ENCODE assay signal across 19 cellular contexts in genomic region chr14:96285667-96286066, GRCh38. TPM values are rescaled to one million over a fixed set of nuclear protein-coding genes. Genes with fewer than 3 reads are reported as not detected.
DNase-seq lines count a peak whose midpoint lies in the region; ATAC-seq and TF ChIP-seq lines count a peak whose summit lies in the region.
"Had no signal": no experiment of that assay in that cellular context is flagged by ENCODE, and none has a peak within 500 bp of the region (broad histone marks: within the 10 kb centered on the region; RNA-seq: fewer than 3 reads in every experiment).

No MANE protein-coding gene starts in this region.

- H3K4ac ChIP-seq in IMR-90 (ENCODE audit: low read depth, low read length), result peak overlapping the region; percentile 51; the same call in 1 of the 2 replicates

- H3K4me3 ChIP-seq in IMR-90 (ENCODE audit: insufficient read depth, low read depth, low read length) (peak overlapping the region; percentile 20; the same call in 1 of the 2 replicates), endodermal cell (ENCODE audit: low read length) (no peak overlapping the region), mesodermal cell (ENCODE audit: extremely low read depth, insufficient read depth, low read length, poor library complexity, severe bottlenecking) (no peak overlapping the region), stomach smooth muscle (ENCODE audit: low read length in 2 of 2) (peak overlapping the region in 1 of 2 donors; percentile 60)
- H3K4me3 ChIP-seq: left lung, PC-9, suprapubic skin had no signal

- no peak overlapping the region for H4K5ac ChIP-seq in IMR-90 (ENCODE audit: low read depth, low read length)

- 0 out of 2 replicates have a peak overlapping the region, but pooled peaks have one; percentile 10 for H2BK20ac ChIP-seq in IMR-90 (ENCODE audit: low read depth, low read length)

- peak overlapping the region; percentile 12 for H2AK9ac ChIP-seq in IMR-90 (replicated peaks; ENCODE audit: low read depth, low read length, poor library complexity)

- peak overlapping the region; percentile 2 for H3K9ac ChIP-seq in IMR-90 (ENCODE audit: low read depth, low read length)
- no peak overlapping the region for H3K9ac ChIP-seq in endodermal cell (ENCODE audit: extremely low read depth, low read length, poor library complexity, severe bottlenecking)
- peak overlapping the region; percentile 37 to 44 for H3K9ac ChIP-seq in stomach smooth muscle (ENCODE audit: low read length in 2 of 2)

- no peak overlapping the region for H3K18ac ChIP-seq in IMR-90 (ENCODE audit: low read depth, low read length)

- peaks cover 5% of the 10 kb centered on the region for H3K4me1 ChIP-seq in IMR-90 (ENCODE audit: control insufficient read depth, insufficient read depth, low read length)
- H3K4me1 ChIP-seq in endodermal cell (ENCODE audit: control insufficient read depth, insufficient read depth, low read length), result no peaks in the 10 kb centered on the region
- H3K4me1 ChIP-seq in mesodermal cell (ENCODE audit: control insufficient read depth, insufficient read depth, low read length, poor library complexity, severe bottlenecking), result no peaks in the 10 kb centered on the region
- H3K4me1 ChIP-seq in stomach smooth muscle (ENCODE audit: control insufficient read depth, insufficient read depth, low read length), result no peaks in the 10 kb centered on the region
- H3K4me1 ChIP-seq: left lung, suprapubic skin had no signal

- peak overlapping the region; percentile 80 for H3K4me2 ChIP-seq in IMR-90 (ENCODE audit: low read depth, low read length)
- H3K4me2 ChIP-seq: PC-9 had no signal

- 0 out of 2 replicates have a peak, but pooled peaks cover 2% of the 10 kb centered on the region for H3K9me1 ChIP-seq in IMR-90 (ENCODE audit: insufficient read depth, low read length)

- intact Hi-C loops in IMR-90 (cut with micrococcal nuclease), result loop anchor here (10.0 kb wide), 1 partner anchor 219 kb away; the partner anchor contains the start of gene PAPOLA

- no TSS peak for BruUV-seq in IMR-90 (replicated peaks; lab: Mats Ljungman, UMichigan)

- no peak overlapping the region; the same call in 1 of the 2 replicates for H3K56ac ChIP-seq in IMR-90 (ENCODE audit: extremely low read depth, insufficient read depth, low read length)

- H2BK120ac ChIP-seq in IMR-90 (ENCODE audit: low read depth, low read length), result peak overlapping the region; percentile 50

- H4K91ac ChIP-seq in IMR-90 (ENCODE audit: insufficient read depth, low read depth, low read length), result peak overlapping the region; percentile 12

- H2AFZ ChIP-seq in IMR-90 (replicated peaks; ENCODE audit: low read length, poor library complexity), result peak overlapping the region; percentile 87
- H2AFZ ChIP-seq: PC-9 had no signal

- peak overlapping the region; percentile 44 for H3K27ac ChIP-seq in IMR-90 (ENCODE audit: insufficient read depth, low read length)
- no peak overlapping the region for H3K27ac ChIP-seq in endodermal cell (ENCODE audit: low read depth, low read length)
- peak overlapping the region; percentile 74 for H3K27ac ChIP-seq in mesodermal cell (ENCODE audit: low read depth, low read length, severe bottlenecking)
- H3K27ac ChIP-seq in stomach smooth muscle (ENCODE audit: low read length), result peak overlapping the region; percentile 77
- H3K27ac ChIP-seq: left lung, PC-9, suprapubic skin had no signal

- peak overlapping the region; percentile 66 for H3K27ac Mint-ChIP-seq in endodermal cell
- H3K27ac Mint-ChIP-seq: activated naive CD8-positive, alpha-beta T cell; CD4-positive, alpha-beta T cell; T-cell had no signal

- TF ChIP-seq CTCF in IMR-90 (conservative IDR thresholded peaks at IDR 0.05; ENCODE audit: low read depth, low read length) (no peak), endodermal cell (conservative IDR thresholded peaks at IDR 0.05) (no peak)

- DNase-seq in IMR-90 (peak; percentile 91), endodermal cell (no peak), NCI-H1694 treated with DMSO at 0.1 percent for 48 hours (lab: John Stamatoyannopoulos, UW) (no peak), DMS 273 treated with DMSO at 0.1 percent for 48 hours (lab: John Stamatoyannopoulos, UW) (no peak)
- DNase-seq: activated CD8-positive, alpha-beta memory T cell treated with anti-CD3 and anti-CD28 coated beads, Interleukin-2, amount 50 U/mL, for 4 hours; CD4-positive, alpha-beta T cell; erythroblast; left lung; NCI-H187; NCI-H524 treated with DMSO at 0.1 percent for 48 hours; PC-9; stimulated activated CD4-positive, alpha-beta T cell treated with anti-CD3 and anti-CD28 coated beads, Interleukin-12 subunit alpha, Interleukin-12 subunit beta, amount 100 ng/mL, for 4 hours; T-cell had no signal

- H3K4me3 Mint-ChIP-seq in endodermal cell, result no peak overlapping the region
- H3K4me3 Mint-ChIP-seq: activated naive CD8-positive, alpha-beta T cell; CD4-positive, alpha-beta T cell; T-cell had no signal

- peak overlapping the region in 1 of 2 experiments; percentile 32; a peak in 2 of 4 replicates for H4K8ac ChIP-seq in IMR-90 (ENCODE audit: low read depth in 2 of 2, low read length in 2 of 2)

- H2BK15ac ChIP-seq in IMR-90 (ENCODE audit: low read depth, low read length), result no peak overlapping the region

- no peaks in the 10 kb centered on the region for H4K20me1 ChIP-seq in IMR-90 (ENCODE audit: insufficient read depth, low read length)

- peak overlapping the region; percentile 64 for H2BK5ac ChIP-seq in IMR-90 (ENCODE audit: low read depth, low read length, poor library complexity, severe bottlenecking)

- H3K79me1 ChIP-seq in IMR-90 (ENCODE audit: low read depth in 1 of 2, low read length in 2 of 2), result peaks cover 0 to 3% of the 10 kb centered on the region in 2 experiments; a peak in 1 of 4 replicates

- in situ Hi-C loops in IMR-90 (cut with MboI; ENCODE audit: low sequenced_read_pairs), result no loop called here

- no peaks in the 10 kb centered on the region for H3K27me3 Mint-ChIP-seq in endodermal cell (ENCODE audit: insufficient read depth)
- H3K27me3 Mint-ChIP-seq: activated naive CD8-positive, alpha-beta T cell; CD4-positive, alpha-beta T cell; T-cell had no signal

- H3K23ac ChIP-seq in IMR-90 (ENCODE audit: low read depth, low read length), result 0 out of 2 replicates have a peak overlapping the region, but pooled peaks have one; percentile 57

- no peaks in the 10 kb centered on the region for H3K9me3 Mint-ChIP-seq in endodermal cell
- H3K9me3 Mint-ChIP-seq: CD4-positive, alpha-beta T cell; T-cell had no signal

- peaks cover 18% of the 10 kb centered on the region for H3K36me3 Mint-ChIP-seq in endodermal cell (ENCODE audit: low read depth)

- ATAC-seq in IMR-90 (ENCODE audit: low read depth) (peak; percentile 90), GM21447 (IDR thresholded peaks at IDR 0.05; ENCODE audit: unreplicated experiment) (no peak)
- ATAC-seq: activated CD4-positive, CD25-positive, alpha-beta regulatory T cell treated with anti-CD3 and anti-CD28 coated beads, Interleukin-2, amount 50 U/mL, for 24 hours; left lung; T-cell had no signal

- no peaks in the 10 kb centered on the region for H3K9me3 ChIP-seq in IMR-90 (ENCODE audit: control insufficient read depth, insufficient read depth, low read length)
- no peaks in the 10 kb centered on the region for H3K9me3 ChIP-seq in endodermal cell (ENCODE audit: control insufficient read depth, low read length)
- no peaks in the 10 kb centered on the region for H3K9me3 ChIP-seq in mesodermal cell (ENCODE audit: control insufficient read depth, low read length)
- H3K9me3 ChIP-seq in stomach smooth muscle (ENCODE audit: control insufficient read depth in 2 of 2, low read length in 2 of 2), result no peaks in the 10 kb centered on the region
- H3K9me3 ChIP-seq: left lung, suprapubic skin had no signal

- dilution Hi-C loops in IMR-90 (cut with HindIII; ENCODE audit: low sequenced_read_pairs, unreplicated experiment), result no loop called here

- POLR2A ChIA-PET in IMR-90 (lab: Charles Lee; ENCODE audit: unreplicated experiment), result no interaction called here

- no peaks in the 10 kb centered on the region for H3K4me1 Mint-ChIP-seq in endodermal cell
- H3K4me1 Mint-ChIP-seq: T-cell had no signal

- WGBS in IMR-90 (ENCODE audit: extremely low coverage in 2 of 2, insufficient read length in 1 of 2), 2 experiments, result 2% methylated on average over 6 of the region's 17 CpGs; no CpG with 5 or more reads in 1 of the 2 experiments
- WGBS in endodermal cell (ENCODE audit: insufficient coverage in 1 of 2, insufficient read length in 1 of 2), 2 experiments, result 91 to 95% methylated on average over 15 to 17 of the region's 17 CpGs
- WGBS in mesodermal cell (ENCODE audit: insufficient coverage in 2 of 2), 2 experiments, result 89 to 90% methylated on average over 10 to 13 of the region's 17 CpGs

- no peak overlapping the region for H2AK5ac ChIP-seq in IMR-90 (ENCODE audit: low read depth, low read length)

- peak; percentile 82 for TF ChIP-seq POLR2A in IMR-90 (IDR thresholded peaks at IDR 0.05; ENCODE audit: low read depth, low read length)

- H3K27me3 ChIP-seq in IMR-90 (ENCODE audit: control insufficient read depth, insufficient read depth, low read length), result no peaks in the 10 kb centered on the region
- no peaks in the 10 kb centered on the region for H3K27me3 ChIP-seq in endodermal cell (ENCODE audit: control insufficient read depth, insufficient read depth, low read length, poor library complexity, severe bottlenecking)
- no peaks in the 10 kb centered on the region for H3K27me3 ChIP-seq in stomach smooth muscle (ENCODE audit: control insufficient read depth in 1 of 2, insufficient read depth in 2 of 2, low read length in 2 of 2)
- H3K27me3 ChIP-seq: left lung, suprapubic skin had no signal

- CTCF ChIA-PET in IMR-90 (lab: Yijun Ruan, JAX), result interaction anchor here (0.6 to 1.3 kb wide), 4 partner anchors 10 to 185 kb away, joined by 3 read pairs; no protein-coding TSS in a partner anchor

- TF ChIP-seq RAD21 in IMR-90 (IDR thresholded peaks at IDR 0.05; ENCODE audit: low read length), result no peak

- peak overlapping the region; percentile 55 for H3K14ac ChIP-seq in IMR-90 (replicated peaks; ENCODE audit: low read depth, low read length)

- H3K36me3 ChIP-seq in IMR-90 (ENCODE audit: control insufficient read depth, insufficient read depth, low read length) (peaks cover 16% of the 10 kb centered on the region), endodermal cell (ENCODE audit: control insufficient read depth, insufficient read depth, low read length) (peaks cover 15% of the 10 kb centered on the region), mesodermal cell (ENCODE audit: control insufficient read depth, insufficient read depth, low read length) (peaks cover 31% of the 10 kb centered on the region), stomach smooth muscle (ENCODE audit: control insufficient read depth in 2 of 2, insufficient read depth in 2 of 2, low read length in 2 of 2) (peaks cover 22 to 35% of the 10 kb centered on the region in 2 donors)

RNA-seq across cellular contexts. Expression of gene BDKRB1, which starts 29.7 kb away (rescaled TPM):
- total RNA-seq in IMR-90 (2012; rRNA removed), result 51.4 and 56.5 TPM in 2 replicates
- polyA plus RNA-seq in IMR-90 (2012; rRNA removed), result 130 and 142 TPM in 2 replicates
- polyA plus RNA-seq in IMR-90 (2012; cell fraction: cytosol; rRNA removed), result 48.1 and 276 TPM in 2 replicates
- 226 and 290 TPM in 2 replicates for polyA plus RNA-seq in IMR-90 (2012; cell fraction: nucleus; rRNA removed; ENCODE audit: low replicate concordance)
- under 1 TPM in 1 of 2 donors, not detected in 1; 0.24 TPM for total RNA-seq in endodermal cell
- polyA plus RNA-seq in endodermal cell (2013, experiment 1 of 2), result 0.36 TPM
- not detected for polyA plus RNA-seq in endodermal cell (2013, experiment 2 of 2)
- 0.44 TPM for polyA plus RNA-seq in mesodermal cell (2013, experiment 1 of 2)
- 0.71 TPM for polyA plus RNA-seq in mesodermal cell (2013, experiment 2 of 2)
- total RNA-seq: CD4-positive, alpha-beta T cell; PC-9; T-cell had no signal

Comparison
In these comparisons a context has a peak if more than half of its experiments do, and no peak if none do; other contexts are left out.
1. RNA of gene BDKRB1, which starts 29.7 kb away (total RNA-seq): 51.4 to 56.5 TPM in IMR-90; 0.24 TPM in endodermal cell; every median in the first group is over 10 times any median in the second.